Comparison of ENCODE assay signal across 9 cellular contexts in the genomic region with DNA sequence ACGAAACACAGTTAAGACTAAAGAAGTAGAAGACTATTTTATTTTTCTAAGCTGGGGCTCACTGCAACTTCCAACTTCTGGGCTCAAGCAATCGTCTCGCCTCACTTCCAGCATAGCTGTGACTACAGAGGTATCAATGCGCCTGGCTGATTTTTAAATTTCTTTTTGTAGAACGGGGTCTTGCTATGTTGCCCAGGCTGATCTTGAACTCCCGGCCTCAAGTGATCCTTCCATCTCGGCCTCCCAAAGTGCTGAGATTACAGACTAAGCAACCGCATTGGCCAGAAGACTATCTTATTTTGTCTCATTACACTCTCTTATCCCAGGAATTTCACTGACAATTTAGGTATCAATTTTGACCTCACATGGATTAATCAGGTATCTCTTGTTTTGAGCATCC. TPM values are rescaled to one million over a fixed set of nuclear protein-coding genes. Genes with fewer than 3 reads are reported as not detected.
DNase-seq lines count a peak whose midpoint lies in the region; ATAC-seq, FAIRE-seq and TF ChIP-seq lines count a peak whose summit lies in the region.
"Had no signal": no experiment of that assay in that cellular context is flagged by ENCODE, and none has a peak within 500 bp of the region (broad histone marks: within the 10 kb centered on the region; RNA-seq: fewer than 3 reads in every experiment).

No MANE protein-coding gene starts in this region.

- WGBS in H1 (ENCODE audit: extremely low coverage in 1 of 2, insufficient coverage in 1 of 2, insufficient read length in 1 of 2, insufficient replicate concordance in 2 of 2, low coverage in 1 of 2, low lambda C conversion rate in 2 of 2, missing lambda C conversion rate in 1 of 2), 2 experiments = 88% methylated on average over 8 of the region's 8 CpGs; no CpG with 5 or more reads in 1 of the 2 experiments

- no peak for TF ChIP-seq EP300 in H1 (IDR thresholded peaks at IDR 0.05; ENCODE audit: borderline replicate concordance in 1 of 2, low read depth in 2 of 2, low read length in 2 of 2)

- H4K91ac ChIP-seq in H1 (replicated peaks; ENCODE audit: insufficient read length, low read length) = no peak overlapping the region

- H4K20me1 ChIP-seq in OCI-LY1 (ENCODE audit: insufficient read depth, low read length) (no peaks in the 10 kb centered on the region), H1 (replicated peaks in 1 of 2; ENCODE audit: control insufficient read depth in 1 of 2, insufficient read depth in 2 of 2, low read length in 2 of 2) (no peaks in the 10 kb centered on the region)

- no peaks in the 10 kb centered on the region for H3K27me3 Mint-ChIP-seq in Caco-2 (ENCODE audit: insufficient read depth, unreplicated experiment)

- no peak overlapping the region for H3K4ac ChIP-seq in H1 (replicated peaks; ENCODE audit: insufficient read length, low read depth, low read length)

- H3K9me3 Mint-ChIP-seq in Caco-2 (ENCODE audit: unreplicated experiment) = no peaks in the 10 kb centered on the region

- peaks cover 4% of the 10 kb centered on the region; the same call in 1 of the 2 replicates for H3K23me2 ChIP-seq in H1 (ENCODE audit: low read depth, low read length)

- TF ChIP-seq CTCF in Caco-2 (IDR thresholded peaks at IDR 0.05; ENCODE audit: insufficient read depth in 1 of 2, low read depth in 1 of 2, low read length in 1 of 2, severe bottlenecking in 1 of 2, unreplicated experiment in 1 of 2) (no peak), OCI-LY1 (IDR thresholded peaks at IDR 0.05; ENCODE audit: low read length) (no peak), H1 (IDR thresholded peaks at IDR 0.05; ENCODE audit: control extremely low read depth in 1 of 3, insufficient read depth in 1 of 3, low read depth in 1 of 3, low read length in 3 of 3) (no peak), neutrophil (IDR thresholded peaks at IDR 0.05) (no peak)

- CTCF ChIA-PET in Caco-2 (lab: Charles Lee) = no interaction called here
- CTCF ChIA-PET in H1 (lab: Charles Lee; ENCODE audit: partially characterized antibody) = interaction anchor here (0.7 kb wide), 1 partner anchor 735 kb away, joined by 3 read pairs; no protein-coding TSS in a partner anchor

- no peak for FAIRE-seq in H1 (lab: Jason Lieb, UNC)
- FAIRE-seq: endometrium had no signal

- no peak for TF ChIP-seq POLR2A in H1 (IDR thresholded peaks at IDR 0.05; ENCODE audit: control extremely low read depth in 1 of 2, low read depth in 2 of 2, low read length in 2 of 2)

- BruUV-seq in Caco-2 (replicated peaks; lab: Mats Ljungman, UMichigan) = no TSS peak

- no peak overlapping the region for H4K8ac ChIP-seq in H1 (ENCODE audit: extremely low read depth, insufficient read depth, low read length)

- no peak overlapping the region for H2BK20ac ChIP-seq in H1 (ENCODE audit: low read length)

- H3K36me3 Mint-ChIP-seq in Caco-2 (ENCODE audit: insufficient read depth, unreplicated experiment) = peaks cover 16% of the 10 kb centered on the region

- H2AFZ ChIP-seq in OCI-LY1 (ENCODE audit: low read length) = no peak overlapping the region
- no peak overlapping the region for H2AFZ ChIP-seq in H1 (ENCODE audit: low read length)

- POLR2A ChIA-PET in Caco-2 (lab: Charles Lee) = no interaction called here
- POLR2A ChIA-PET in H1 (lab: Charles Lee; ENCODE audit: partially characterized antibody) = interaction anchor here (0.7 to 6.6 kb wide), 2 partner anchors 54 to 117 kb away, joined by 3 to 83 read pairs; partner anchors contain the start of gene DNAJB14

- no peaks in the 10 kb centered on the region for H3F3A ChIP-seq in OCI-LY1 (ENCODE audit: insufficient read depth, low read length)

- H3K4me1 ChIP-seq in Caco-2 (peaks cover 10% of the 10 kb centered on the region; the same call in 1 of the 2 replicates), OCI-LY1 (ENCODE audit: insufficient read depth, low read length, severe bottlenecking) (peaks cover 27% of the 10 kb centered on the region), H1 (replicated peaks in 1 of 4; ENCODE audit: control insufficient read depth in 3 of 4, insufficient read depth in 4 of 4, low read length in 3 of 4) (peaks cover 0 to 3% (median 0%) of the 10 kb centered on the region in 4 experiments; a peak in 1 of 7 replicates), neutrophil (ENCODE audit: control insufficient read depth in 1 of 2, insufficient read depth in 1 of 2, low read depth in 1 of 2, low read length in 1 of 2) (peaks cover 26 to 49% of the 10 kb centered on the region in 2 experiments)

- intact Hi-C loops in Caco-2 (cut with micrococcal nuclease; ENCODE audit: unreplicated experiment) = no loop called here

- H3K9me3 ChIP-seq in Caco-2 = no peaks in the 10 kb centered on the region
- no peaks in the 10 kb centered on the region for H3K9me3 ChIP-seq in OCI-LY1 (ENCODE audit: low read length)
- no peaks in the 10 kb centered on the region for H3K9me3 ChIP-seq in H1 (ENCODE audit: insufficient read depth in 2 of 2, low read depth in 1 of 2, low read length in 1 of 2)
- no peaks in the 10 kb centered on the region for H3K9me3 ChIP-seq in neutrophil

- H3K18ac ChIP-seq in H1 (ENCODE audit: extremely low read depth, low read length) = no peak overlapping the region

- H2BK15ac ChIP-seq in H1 (ENCODE audit: low read length) = no peak overlapping the region

- no peaks in the 10 kb centered on the region for H3K9me2 ChIP-seq in OCI-LY1 (ENCODE audit: low read depth, low read length)

- H3K36me3 ChIP-seq in Caco-2 (ENCODE audit: control insufficient read depth, insufficient read depth, low read length) (no peaks in the 10 kb centered on the region), OCI-LY1 (ENCODE audit: insufficient read depth, low read length) (peaks cover 12% of the 10 kb centered on the region; the same call in 1 of the 2 replicates), H1 (ENCODE audit: control insufficient read depth in 2 of 4, insufficient read depth in 4 of 4, low read length in 3 of 4) (no peaks in the 10 kb centered on the region; a peak in 1 of 8 replicates), neutrophil (peaks cover 11% of the 10 kb centered on the region)

- H3K56ac ChIP-seq in H1 (replicated peaks; ENCODE audit: insufficient read length, low read depth, low read length) = no peak overlapping the region

- no peak overlapping the region for H3K14ac ChIP-seq in H1 (ENCODE audit: insufficient read length)

- no peak overlapping the region for H2BK5ac ChIP-seq in H1 (ENCODE audit: low read depth, low read length)

- H3K4me1 Mint-ChIP-seq in Caco-2 (ENCODE audit: low read depth, unreplicated experiment) = peaks cover 7% of the 10 kb centered on the region

- peak overlapping the region; percentile 96 for H3K27ac Mint-ChIP-seq in Caco-2 (ENCODE audit: unreplicated experiment)

- H4K5ac ChIP-seq in H1 (ENCODE audit: insufficient read length, low read depth, low read length) = no peak overlapping the region

- no peak overlapping the region for H2BK12ac ChIP-seq in H1 (ENCODE audit: low read depth, low read length)

- no peaks in the 10 kb centered on the region for H3K79me1 ChIP-seq in H1 (ENCODE audit: low read depth, low read length)

- H2AK5ac ChIP-seq in H1 (ENCODE audit: low read depth, low read length) = no peak overlapping the region

- H3K4me3 ChIP-seq in Caco-2 (ENCODE audit: low read depth, low read length) (peak overlapping the region; percentile 78), OCI-LY1 (ENCODE audit: low read depth, low read length, poor library complexity, severe bottlenecking) (peak overlapping the region; percentile 99), H1 (ENCODE audit: extremely low read depth in 1 of 4, insufficient read depth in 2 of 4, low read depth in 3 of 4, low read length in 4 of 4) (peak overlapping the region; percentile 84 to 99 (median 90); a peak in 6 of 8 replicates), neutrophil (ENCODE audit: low read depth in 1 of 2, low read length in 1 of 2) (peak overlapping the region; percentile 80)

- no peak for ATAC-seq in HG03025 (IDR thresholded peaks at IDR 0.05; ENCODE audit: low FRiP score, unreplicated experiment)
- no peak for ATAC-seq in GM19467 (IDR thresholded peaks at IDR 0.05; ENCODE audit: unreplicated experiment)

- TF ChIP-seq RAD21 in H1 (IDR thresholded peaks at IDR 0.05 in 1 of 2, conservative IDR thresholded peaks at IDR 0.05 in 1 of 2; ENCODE audit: low read depth in 2 of 2, low read length in 2 of 2) = no peak

- peak overlapping the region; percentile 87; the same call in 1 of the 2 replicates for H3K9ac ChIP-seq in OCI-LY1 (ENCODE audit: low read length)
- no peak overlapping the region for H3K9ac ChIP-seq in H1 (replicated peaks in 1 of 4; ENCODE audit: extremely low read depth in 1 of 4, low read depth in 3 of 4, low read length in 3 of 4)

- H3K4me2 ChIP-seq in OCI-LY1 (ENCODE audit: low read length) (peak overlapping the region; percentile 74), H1 (ENCODE audit: insufficient read depth in 1 of 2, low read depth in 2 of 2, low read length in 2 of 2) (peak overlapping the region; percentile 80 to 85; a peak in 3 of 4 replicates)

- H3K23ac ChIP-seq in H1 (ENCODE audit: insufficient read length) = no peak overlapping the region

- H3K4me3 Mint-ChIP-seq in Caco-2 (ENCODE audit: unreplicated experiment) = peak overlapping the region; percentile 96

- H2BK120ac ChIP-seq in H1 (replicated peaks; ENCODE audit: low read depth, low read length) = no peak overlapping the region

- no peak for DNase-seq in Caco-2
- no peak for DNase-seq in H1 (ENCODE audit: low read depth in 1 of 2, low spot score in 2 of 2)
- DNase-seq in HT-29 (ENCODE audit: low spot score) = no peak
- DNase-seq in stimulated activated CD8-positive, alpha-beta memory T cell treated with anti-CD3 and anti-CD28 coated beads, Interleukin-4, amount 100 ng/mL, for 48 hours = no peak

- H3K27me3 ChIP-seq in Caco-2 (replicated peaks; ENCODE audit: control insufficient read depth, insufficient read depth, low read length) (no peaks in the 10 kb centered on the region), OCI-LY1 (ENCODE audit: insufficient read depth, low read length) (no peaks in the 10 kb centered on the region), H1 (replicated peaks in 1 of 4; ENCODE audit: control insufficient read depth in 3 of 4, extremely low read depth in 1 of 4, insufficient read depth in 3 of 4, low read length in 3 of 4) (no peaks in the 10 kb centered on the region), neutrophil (no peaks in the 10 kb centered on the region)

- peaks cover 43% of the 10 kb centered on the region for H3K79me2 ChIP-seq in OCI-LY1 (ENCODE audit: insufficient read depth, low read length)
- H3K79me2 ChIP-seq in H1 (ENCODE audit: control insufficient read depth in 1 of 2, insufficient read depth in 2 of 2, low read length in 2 of 2) = peaks cover 4 to 29% of the 10 kb centered on the region in 2 experiments; a peak in 3 of 4 replicates

- no peak overlapping the region for H3K27ac ChIP-seq in OCI-LY1 (ENCODE audit: low read depth, low read length, poor library complexity, severe bottlenecking)
- H3K27ac ChIP-seq in H1 (ENCODE audit: low read depth, low read length) = no peak overlapping the region
- H3K27ac ChIP-seq in neutrophil = peak overlapping the region; percentile 98

RNA-seq across cellular contexts. Expression of gene LAMTOR3, which starts 1.2 kb away (rescaled TPM):
- total RNA-seq in Caco-2 (2022) = 33.6 and 34.0 TPM in 2 replicates
- total RNA-seq in H1 (2021; fragmentation: NEBNext Ultra II Directional; extraction: Animal tissue kit (Norgen Biotek cat#: 25700)) = 24.0 and 25.1 TPM in 2 replicates
- 12.7 and 34.4 TPM in 2 replicates for polyA plus RNA-seq in H1 (2011; rRNA removed)
- polyA plus RNA-seq in H1 (2011; cell fraction: cytosol; rRNA removed) = 26.8 TPM
- 3.4 TPM for polyA plus RNA-seq in H1 (2011; cell fraction: nucleus; rRNA removed)
- polyA plus RNA-seq in H1 (2012, experiment 1 of 2) = 12.3 to 32.3 TPM (median 15.4 TPM) in 4 replicates
- polyA plus RNA-seq in H1 (2012, experiment 2 of 2) = 4.9 TPM
- 18.3 TPM for polyA plus RNA-seq in H1 (2013, experiment 1 of 2)
- 17.8 TPM for polyA plus RNA-seq in H1 (2013, experiment 2 of 2)
- 7.4 and 15.1 TPM in 2 replicates for polyA minus RNA-seq in H1 (2011; rRNA and poly(A)+ RNA removed)
- polyA minus RNA-seq in H1 (2011; cell fraction: cytosol; rRNA and poly(A)+ RNA removed) = 5.1 TPM
- 9.3 TPM for polyA minus RNA-seq in H1 (2011; cell fraction: nucleus; rRNA and poly(A)+ RNA removed)
- 17.3 and 18.7 TPM in 2 replicates for total RNA-seq in HT-29 (2014; rRNA removed; shearing (Covaris generic))

RNA-seq across cellular contexts. Expression of gene DNAJB14, which starts 53.4 kb away (rescaled TPM):
- 32.7 and 37.3 TPM in 2 replicates for total RNA-seq in Caco-2 (2022)
- total RNA-seq in H1 (2021; fragmentation: NEBNext Ultra II Directional; extraction: Animal tissue kit (Norgen Biotek cat#: 25700)) = 35.4 and 40.2 TPM in 2 replicates
- 2.5 and 3.4 TPM in 2 replicates for polyA plus RNA-seq in H1 (2011; rRNA removed)
- 4.9 TPM for polyA plus RNA-seq in H1 (2011; cell fraction: cytosol; rRNA removed)
- polyA plus RNA-seq in H1 (2011; cell fraction: nucleus; rRNA removed) = 14.5 TPM
- polyA plus RNA-seq in H1 (2012, experiment 1 of 2) = 14.9 to 44.5 TPM (median 20.9 TPM) in 4 replicates
- polyA plus RNA-seq in H1 (2012, experiment 2 of 2) = 8.6 TPM
- 18.1 TPM for polyA plus RNA-seq in H1 (2013, experiment 1 of 2)
- 26.8 TPM for polyA plus RNA-seq in H1 (2013, experiment 2 of 2)
- 13.1 and 17.5 TPM in 2 replicates for polyA minus RNA-seq in H1 (2011; rRNA and poly(A)+ RNA removed)
- polyA minus RNA-seq in H1 (2011; cell fraction: cytosol; rRNA and poly(A)+ RNA removed) = 21.7 TPM
- 34.6 TPM for polyA minus RNA-seq in H1 (2011; cell fraction: nucleus; rRNA and poly(A)+ RNA removed)
- 33.4 and 33.7 TPM in 2 replicates for total RNA-seq in HT-29 (2014; rRNA removed; shearing (Covaris generic))

RNA-seq across cellular contexts. Expression of gene H2AZ1, which starts 57.0 kb away (rescaled TPM):
- total RNA-seq in Caco-2 (2022) = 430 and 457 TPM in 2 replicates
- 881 and 898 TPM in 2 replicates for total RNA-seq in H1 (2021; fragmentation: NEBNext Ultra II Directional; extraction: Animal tissue kit (Norgen Biotek cat#: 25700))
- polyA plus RNA-seq in H1 (2011; rRNA removed) = 455 and 831 TPM in 2 replicates
- 922 TPM for polyA plus RNA-seq in H1 (2011; cell fraction: cytosol; rRNA removed)
- 336 TPM for polyA plus RNA-seq in H1 (2011; cell fraction: nucleus; rRNA removed)
- 808 to 1,217 TPM (median 967 TPM) in 4 replicates for polyA plus RNA-seq in H1 (2012, experiment 1 of 2)
- polyA plus RNA-seq in H1 (2012, experiment 2 of 2) = 742 TPM
- 561 TPM for polyA plus RNA-seq in H1 (2013, experiment 1 of 2)
- polyA plus RNA-seq in H1 (2013, experiment 2 of 2) = 491 TPM
- 389 and 469 TPM in 2 replicates for polyA minus RNA-seq in H1 (2011; rRNA and poly(A)+ RNA removed)
- 204 TPM for polyA minus RNA-seq in H1 (2011; cell fraction: cytosol; rRNA and poly(A)+ RNA removed)
- polyA minus RNA-seq in H1 (2011; cell fraction: nucleus; rRNA and poly(A)+ RNA removed) = 182 TPM
- total RNA-seq in HT-29 (2014; rRNA removed; shearing (Covaris generic)) = 501 and 503 TPM in 2 replicates
